Comparison of ENCODE assay signal across 30 cellular contexts in genomic region chr16:87014112-87014511, GRCh38.
"Had no signal": no experiment of that assay in that cellular context is flagged by ENCODE, and none has a peak within 500 bp of the region (broad histone marks: within the 10 kb centered on the region; RNA-seq: fewer than 3 reads in every experiment).

No MANE protein-coding gene starts in this region.

- H3K4me3 Mint-ChIP-seq: natural killer cell; nephron; neural progenitor cell; stimulated activated memory B cell treated with anti-CD40 and anti-IgM and Interleukin-4, amounts not matched to agents 10 μg/mL and 1 μg/mL and 100 μg/mL, for 72 hours; stimulated activated naive CD8-positive, alpha-beta T cell treated with anti-CD3 and anti-CD28 coated beads, Interleukin-15, amount 100 ng/mL, for 72 hours; type B pancreatic cell had no signal

- H3K9ac ChIP-seq: neural progenitor cell, parathyroid adenoma had no signal

- H3K27ac Mint-ChIP-seq: natural killer cell; nephron; neural progenitor cell; progenitor cell of endocrine pancreas; stimulated activated memory B cell treated with anti-CD40 and anti-IgM and Interleukin-4, amounts not matched to agents 10 μg/mL and 1 μg/mL and 100 μg/mL, for 72 hours; stimulated activated naive CD8-positive, alpha-beta T cell treated with anti-CD3 and anti-CD28 coated beads, Interleukin-15, amount 100 ng/mL, for 72 hours; type B pancreatic cell had no signal

- DNase-seq: natural killer cell; occipital lobe; ovary; posterior cingulate gyrus; psoas muscle; right cardiac atrium; spleen; stimulated activated CD4-positive, alpha-beta T cell treated with anti-CD3 and anti-CD28 coated beads, Interleukin-12 subunit alpha, Interleukin-12 subunit beta, amount 100 ng/mL, for 4 hours; stimulated activated CD4-positive, alpha-beta T cell treated with anti-CD3 and anti-CD28 coated beads, Interleukin-1b, Interleukin-23, amount 100 ng/mL, for 48 hours; stimulated activated CD4-positive, alpha-beta T cell treated with anti-CD3 and anti-CD28 coated beads, Interleukin-4, amount 100 ng/mL, for 1 hour; stimulated activated CD4-positive, alpha-beta T cell treated with anti-CD3 and anti-CD28 coated beads, Interleukin-4, amount 100 ng/mL, for 4 hours; stimulated activated CD8-positive, alpha-beta memory T cell treated with anti-CD3 and anti-CD28 coated beads, Interleukin-4, amount 100 ng/mL, for 48 hours; stimulated activated naive CD4-positive, alpha-beta T cell; stimulated activated naive CD8-positive, alpha-beta T cell treated with anti-CD3 and anti-CD28 coated beads, Interleukin-15, amount 100 ng/mL, for 72 hours; stimulated activated naive CD8-positive, alpha-beta T cell treated with anti-CD3 and anti-CD28 coated beads, Interleukin-15, Interleukin-2, amounts not matched to agents 100 U/mL and 50 U/mL, for 24 hours; substantia nigra; testis; tibial artery; transverse colon; upper lobe of right lung; uterus had no signal

- H3K4me1 ChIP-seq: neural progenitor cell, psoas muscle, suprapubic skin, tibial artery, transverse colon, upper lobe of right lung, uterus had no signal

- H3K4me3 ChIP-seq: neural progenitor cell, ovary, psoas muscle, skin epidermis, smooth muscle cell, spleen, suprapubic skin, testis, tibial artery, transverse colon, upper lobe of right lung, uterus had no signal

- H3K36me3 Mint-ChIP-seq: natural killer cell; neural progenitor cell; stimulated activated memory B cell treated with anti-CD40 and anti-IgM and Interleukin-4, amounts not matched to agents 10 μg/mL and 1 μg/mL and 100 μg/mL, for 72 hours; type B pancreatic cell had no signal

- H3K27me3 ChIP-seq: neural progenitor cell, ovary, testis, tibial artery, uterus had no signal

- H3K79me2 ChIP-seq: parathyroid adenoma had no signal

- H3K4me1 Mint-ChIP-seq: natural killer cell; stimulated activated memory B cell treated with anti-CD40 and anti-IgM and Interleukin-4, amounts not matched to agents 10 μg/mL and 1 μg/mL and 100 μg/mL, for 72 hours had no signal

- H3K36me3 ChIP-seq: neural progenitor cell, ovary, spleen, suprapubic skin, tibial artery, transverse colon, upper lobe of right lung, uterus had no signal

- H3K27ac ChIP-seq: neural progenitor cell, ovary, parathyroid adenoma, psoas muscle, skin epidermis, suprapubic skin, testis, tibial artery, transverse colon, upper lobe of right lung, uterus had no signal

- H2AFZ ChIP-seq: neural progenitor cell, parathyroid adenoma had no signal

- H3K4me2 ChIP-seq: neural progenitor cell, smooth muscle cell had no signal

- H3K9me3 ChIP-seq: ovary, psoas muscle, suprapubic skin, testis, tibial artery, transverse colon, upper lobe of right lung, uterus had no signal

- ATAC-seq: natural killer cell; psoas muscle; stimulated activated memory B cell treated with anti-CD40 and anti-IgM and Interleukin-4, amounts not matched to agents 10 μg/mL and 1 μg/mL and 100 μg/mL, for 72 hours; stimulated activated naive CD8-positive, alpha-beta T cell treated with anti-CD3 and anti-CD28 coated beads, Interleukin-15, amount 100 ng/mL, for 72 hours; stimulated activated naive CD8-positive, alpha-beta T cell treated with anti-CD3 and anti-CD28 coated beads, Interleukin-15, Interleukin-2, amounts not matched to agents 100 U/mL and 50 U/mL, for 24 hours had no signal

- H3K9me3 Mint-ChIP-seq: natural killer cell; stimulated activated memory B cell treated with anti-CD40 and anti-IgM and Interleukin-4, amounts not matched to agents 10 μg/mL and 1 μg/mL and 100 μg/mL, for 72 hours; stimulated activated naive CD8-positive, alpha-beta T cell treated with anti-CD3 and anti-CD28 coated beads, Interleukin-15, amount 100 ng/mL, for 72 hours; type B pancreatic cell had no signal
